Comparison of ENCODE assay signal across 19 cellular contexts in the genomic region with DNA sequence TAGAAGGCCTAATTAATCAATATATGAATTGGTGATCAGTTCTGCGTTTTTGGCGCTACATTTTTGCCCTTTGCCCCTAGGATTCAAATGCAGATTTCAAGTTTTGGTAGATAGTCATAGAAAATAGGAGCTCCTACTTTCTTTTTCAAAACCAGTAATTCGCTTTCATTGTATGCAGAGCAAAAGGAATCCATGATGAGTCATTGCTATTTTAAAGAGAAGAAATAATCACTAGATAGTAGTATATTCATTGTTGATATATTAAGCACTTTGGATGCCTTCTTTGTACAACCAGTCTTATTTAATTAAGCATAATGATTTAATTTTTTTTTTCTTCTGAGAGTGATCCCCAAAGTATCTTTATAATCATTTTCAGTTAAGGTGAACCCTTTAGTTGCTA. TPM values are rescaled to one million over a fixed set of nuclear protein-coding genes. Genes with fewer than 3 reads are reported as not detected.
DNase-seq lines count a peak whose midpoint lies in the region; ATAC-seq and TF ChIP-seq lines count a peak whose summit lies in the region.
"Had no signal": no experiment of that assay in that cellular context is flagged by ENCODE, and none has a peak within 500 bp of the region (broad histone marks: within the 10 kb centered on the region; RNA-seq: fewer than 3 reads in every experiment).

No MANE protein-coding gene starts in this region.

- H3K4me2 ChIP-seq in PC-3 (ENCODE audit: low read length): peak overlapping the region; percentile 36

- BruUV-seq in PC-3 (replicated peaks; lab: Mats Ljungman, UMichigan): no TSS peak
- no TSS peak for BruUV-seq in Calu3 (replicated peaks; lab: Mats Ljungman, UMichigan)

- H3K4me1 ChIP-seq in PC-3 (ENCODE audit: insufficient read depth, low read length) (peaks cover 24% of the 10 kb centered on the region), ascending aorta (peaks cover 5 to 14% of the 10 kb centered on the region in 2 donors)
- H3K4me1 ChIP-seq: Peyer's patch had no signal

- H3K27me3 ChIP-seq in PC-3 (ENCODE audit: low read length) (no peaks in the 10 kb centered on the region), brain microvascular endothelial cell (replicated peaks) (no peaks in the 10 kb centered on the region), ascending aorta (no peaks in the 10 kb centered on the region)
- H3K27me3 ChIP-seq: Peyer's patch had no signal

- TF ChIP-seq CTCF in PC-3 (conservative IDR thresholded peaks at IDR 0.05; ENCODE audit: low read depth, low read length) (no peak), choroid plexus epithelial cell (conservative IDR thresholded peaks at IDR 0.05; ENCODE audit: low read depth, low read length) (no peak), brain microvascular endothelial cell (IDR thresholded peaks at IDR 0.05; ENCODE audit: low read depth, low read length, missing control alignments) (no peak), ascending aorta (IDR thresholded peaks at IDR 0.05) (no peak), Calu3 (IDR thresholded peaks at IDR 0.05; ENCODE audit: unreplicated experiment) (no peak)

- H3K27ac ChIP-seq in PC-3 (ENCODE audit: low read length) (no peak overlapping the region), brain microvascular endothelial cell (no peak overlapping the region), ascending aorta (no peak overlapping the region)
- H3K27ac ChIP-seq: Peyer's patch had no signal

- H3K79me2 ChIP-seq in PC-3 (ENCODE audit: low read length): no peaks in the 10 kb centered on the region

- H3K27ac Mint-ChIP-seq in Calu3 (ENCODE audit: unreplicated experiment): no peak overlapping the region

- H3K36me3 ChIP-seq in PC-3 (ENCODE audit: low read depth, low read length) (no peaks in the 10 kb centered on the region), brain microvascular endothelial cell (replicated peaks) (no peaks in the 10 kb centered on the region), ascending aorta (no peaks in the 10 kb centered on the region)
- H3K36me3 ChIP-seq: Peyer's patch had no signal

- no peaks in the 10 kb centered on the region for H3F3A ChIP-seq in PC-3 (ENCODE audit: low read length, unreplicated experiment)

- DNase-seq in EH (ENCODE audit: low read depth) (peak; percentile 20), PC-3 (peak; percentile 80), choroid plexus epithelial cell (ENCODE audit: low read depth) (peak; percentile 22), iris pigment epithelial cell (ENCODE audit: low read depth) (peak; percentile 3), brain microvascular endothelial cell (no peak), ascending aorta (ENCODE audit: low spot score in 2 of 2) (no peak), putamen (ENCODE audit: low spot score) (no peak), Calu3 (no peak)
- DNase-seq: DMS153, GF-D8, KG1, MM.1S, NCI-H2029, NCI-H446, NCI-H69, Peyer's patch, SHP77 treated with DMSO at 0.1 percent for 48 hours, SW 1271 had no signal

- H3K9me3 ChIP-seq in PC-3 (ENCODE audit: low read length) (no peaks in the 10 kb centered on the region), ascending aorta (no peaks in the 10 kb centered on the region)
- H3K9me3 ChIP-seq: Peyer's patch had no signal

- H3K36me3 Mint-ChIP-seq in Calu3 (ENCODE audit: insufficient read depth, unreplicated experiment): no peaks in the 10 kb centered on the region

- H3K9me3 Mint-ChIP-seq in Calu3 (ENCODE audit: low read depth, unreplicated experiment): no peaks in the 10 kb centered on the region

- peak; percentile 77 for ATAC-seq in PC-3
- ATAC-seq: HCT116 had no signal

- H3K4me3 ChIP-seq in PC-3 (ENCODE audit: low read length): peak overlapping the region; percentile 17; the same call in 1 of the 2 replicates
- no peak overlapping the region for H3K4me3 ChIP-seq in choroid plexus epithelial cell (ENCODE audit: low read depth, low read length)
- no peak overlapping the region for H3K4me3 ChIP-seq in brain microvascular endothelial cell (ENCODE audit: low read depth, low read length)
- H3K4me3 ChIP-seq in ascending aorta: no peak overlapping the region
- H3K4me3 ChIP-seq: Peyer's patch had no signal

- no peaks in the 10 kb centered on the region for H3K9me2 ChIP-seq in PC-3 (replicated peaks; ENCODE audit: low read length)

- H3K27me3 Mint-ChIP-seq in Calu3 (ENCODE audit: unreplicated experiment): no peaks in the 10 kb centered on the region

- H3K4me3 Mint-ChIP-seq in Calu3 (ENCODE audit: low read depth, unreplicated experiment): no peak overlapping the region

- no peak overlapping the region for H3K9ac ChIP-seq in PC-3 (ENCODE audit: low read length)

- H2AFZ ChIP-seq in PC-3 (ENCODE audit: low read length): no peak overlapping the region

- CTCF ChIA-PET in PC-3 (lab: Charles Lee): no interaction called here
- CTCF ChIA-PET in Calu3 (lab: Charles Lee): no interaction called here

- H4K20me1 ChIP-seq in PC-3 (ENCODE audit: low read length): no peaks in the 10 kb centered on the region

- intact Hi-C loops in PC-3 (cut with micrococcal nuclease) (loop anchor here (5.0 to 10.0 kb wide), 2 partner anchors 568 to 584 kb away; no protein-coding TSS in a partner anchor), ascending aorta (cut with DNase I) (no loop called here), Calu3 (cut with micrococcal nuclease; ENCODE audit: unreplicated experiment) (no loop called here)

- POLR2A ChIA-PET in PC-3 (lab: Charles Lee; ENCODE audit: unreplicated experiment): interaction anchor here (0.6 kb wide), 1 partner anchor 237 kb away, joined by 3 read pairs; no protein-coding TSS in a partner anchor

- in situ Hi-C loops in brain microvascular endothelial cell (cut with HindIII; ENCODE audit: low pct_ligation_motif_present, low sequenced_read_pairs): no loop called here

- no peaks in the 10 kb centered on the region for H3K4me1 Mint-ChIP-seq in Calu3 (ENCODE audit: low read depth, unreplicated experiment)

RNA-seq across cellular contexts. Expression of gene CSTF2T, which starts 50.3 kb away (rescaled TPM):
- total RNA-seq in PC-3 (2014; rRNA removed) (41.7 and 45.2 TPM in 2 replicates), ascending aorta (11.6 TPM), Calu3 (2022) (30.6 and 32.3 TPM in 2 replicates)

Comparison
In these comparisons a context has a peak if more than half of its experiments do, and no peak if none do; other contexts are left out.
1. DNase-seq: peak in EH (single experiment), PC-3 (single experiment), choroid plexus epithelial cell (single experiment) and iris pigment epithelial cell (single experiment); none in brain microvascular endothelial cell (single experiment), ascending aorta (0 of 2), putamen (single experiment) and Calu3 (single experiment).